1 cellular context compared by ENCODE assay signal in genomic region chr2:197556456-197556855, GRCh38.
TF ChIP-seq lines count a peak whose summit lies in the region.

No MANE protein-coding gene starts in this region.

TF ChIP-seq in endothelial cell of umbilical vein, 7 proteins besides CTCF, POLR2A, EP300 and RAD21:
- TF ChIP-seq MYC (IDR thresholded peaks at IDR 0.05; ENCODE audit: low read depth, low read length) (no peak), JUN (IDR thresholded peaks at IDR 0.05; ENCODE audit: borderline replicate concordance, insufficient read depth, insufficient read length, low read depth) (peak; percentile 45), POLR2AphosphoS5 (IDR thresholded peaks at IDR 0.05; ENCODE audit: insufficient read depth, low read depth, low read length) (peak; percentile 29), FOS (IDR thresholded peaks at IDR 0.05; ENCODE audit: borderline replicate concordance, insufficient read depth, low read length) (no peak), GATA2 (IDR thresholded peaks at IDR 0.05; ENCODE audit: insufficient read depth, insufficient read length, low read depth, low read length) (no peak), MAX (IDR thresholded peaks at IDR 0.05; ENCODE audit: insufficient read depth, insufficient read length) (no peak), EZH2 (IDR thresholded peaks at IDR 0.05; ENCODE audit: borderline replicate concordance, low read depth, low read length, severe bottlenecking) (no peak)
